ENCODE assay signal across 8 cellular contexts in the genomic region with DNA sequence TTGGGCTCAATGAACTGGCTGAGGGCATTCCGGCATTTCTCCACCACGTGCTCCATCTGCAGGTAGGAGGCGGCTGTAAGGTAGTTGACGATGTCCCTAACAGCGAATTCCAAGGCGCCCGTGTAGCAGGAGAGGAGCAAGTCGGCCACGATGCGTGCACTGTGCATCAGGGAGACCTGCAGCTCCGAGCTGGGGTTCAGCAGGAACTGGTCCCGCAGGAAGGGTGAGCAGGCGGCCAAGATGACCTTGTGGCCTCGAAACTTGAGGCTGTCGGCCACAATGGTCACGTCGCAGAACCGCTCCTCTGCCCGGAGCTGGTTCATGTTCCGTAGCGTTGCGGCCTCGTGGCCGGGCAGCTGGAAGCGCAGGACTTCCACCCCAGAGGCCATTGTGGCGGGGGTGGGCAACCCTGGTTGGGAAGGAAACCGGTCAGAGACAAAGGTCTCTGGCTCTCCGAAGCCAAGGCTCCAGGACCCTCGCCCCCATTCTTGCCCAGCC. TPM values are rescaled to one million over a fixed set of nuclear protein-coding genes. Genes with fewer than 3 reads are reported as not detected.
DNase-seq lines count a peak whose midpoint lies in the region; ATAC-seq and FAIRE-seq lines count a peak whose summit lies in the region.

No MANE protein-coding gene starts in this region.

- peaks cover 1% of the 10 kb centered on the region for H3K27me3 Mint-ChIP-seq in activated T-cell treated with anti-CD3 and anti-CD28 coated beads, Interleukin-2, amount 50 U/mL, for 72 hours (ENCODE audit: low read depth)

- H3K27ac Mint-ChIP-seq in activated T-cell treated with anti-CD3 and anti-CD28 coated beads, Interleukin-2, amount 50 U/mL, for 72 hours = no peak overlapping the region

- peak overlapping the region; percentile 68; the same call in 1 of the 2 replicates for H3K4me3 ChIP-seq in iPS-20b (ENCODE audit: low read length)
- H3K4me3 ChIP-seq in small intestine (ENCODE audit: low read depth in 1 of 2, low read length in 2 of 2) = no peak overlapping the region

- peak overlapping the region; percentile 74 to 78 for H3K4me3 Mint-ChIP-seq in activated T-cell treated with anti-CD3 and anti-CD28 coated beads, Interleukin-2, amount 50 U/mL, for 72 hours

- H3K36me3 Mint-ChIP-seq in activated T-cell treated with anti-CD3 and anti-CD28 coated beads, Interleukin-2, amount 50 U/mL, for 72 hours (ENCODE audit: insufficient read depth in 2 of 2) = peaks cover 0 to 1% of the 10 kb centered on the region in 2 donors

- FAIRE-seq in HTR-8/SVneo (lab: Jason Lieb, UNC) = peak; percentile 4
- FAIRE-seq in small intestine (lab: Jason Lieb, UNC) = no peak

- H3K9ac ChIP-seq in iPS-20b (ENCODE audit: low read depth, low read length) = peak overlapping the region; percentile 74; the same call in 1 of the 2 replicates

- H3K4me1 Mint-ChIP-seq in activated T-cell treated with anti-CD3 and anti-CD28 coated beads, Interleukin-2, amount 50 U/mL, for 72 hours (ENCODE audit: low read depth) = peaks cover 40% of the 10 kb centered on the region

- H3K9me3 Mint-ChIP-seq in activated T-cell treated with anti-CD3 and anti-CD28 coated beads, Interleukin-2, amount 50 U/mL, for 72 hours = no peaks in the 10 kb centered on the region

- H3K4me1 ChIP-seq in iPS-20b (ENCODE audit: insufficient read depth, low read length) (peaks cover 4% of the 10 kb centered on the region; the same call in 1 of the 2 replicates), small intestine (ENCODE audit: control insufficient read depth in 2 of 2, insufficient read depth in 1 of 2, low read depth in 1 of 2, low read length in 1 of 2) (peaks cover 0 to 3% of the 10 kb centered on the region in 2 donors)

- H3K27me3 ChIP-seq in iPS-20b (ENCODE audit: insufficient read depth, low read length) (no peaks in the 10 kb centered on the region), small intestine (ENCODE audit: control insufficient read depth in 2 of 2, insufficient read depth in 2 of 2, low read length in 2 of 2) (no peaks in the 10 kb centered on the region)

- H3K36me3 ChIP-seq in iPS-20b (ENCODE audit: insufficient read depth, low read depth, low read length) (peaks cover 13% of the 10 kb centered on the region), small intestine (ENCODE audit: control insufficient read depth in 2 of 2, insufficient read depth in 2 of 2, low read length in 2 of 2) (no peaks in the 10 kb centered on the region)

- no peaks in the 10 kb centered on the region for H3K9me3 ChIP-seq in iPS-20b (ENCODE audit: insufficient read depth, low read depth, low read length)
- no peaks in the 10 kb centered on the region for H3K9me3 ChIP-seq in small intestine (ENCODE audit: control insufficient read depth, low read depth)

- DNase-seq in HTR-8/SVneo (ENCODE audit: insufficient read length, low spot score) (no peak), small intestine (peak; percentile 30), NCI-H1436 (lab: John Stamatoyannopoulos, UW) (no peak), KG1 (lab: John Stamatoyannopoulos, UW) (no peak)
- DNase-seq in activated T-cell treated with anti-CD3 and anti-CD28 coated beads, Interleukin-2, amount 50 U/mL, for 72 hours = no peak

- ATAC-seq in activated T-cell treated with anti-CD3 and anti-CD28 coated beads, Interleukin-2, amount 50 U/mL, for 72 hours (replicated peaks in 1 of 2) = no peak
- ATAC-seq in GM18498 (IDR thresholded peaks at IDR 0.05; ENCODE audit: unreplicated experiment) (no peak), HG03280 (IDR thresholded peaks at IDR 0.05; ENCODE audit: unreplicated experiment) (no peak)

- H3K27ac ChIP-seq in iPS-20b (ENCODE audit: low read length) = no peak overlapping the region
- peak overlapping the region in 1 of 2 donors; percentile 48 for H3K27ac ChIP-seq in small intestine (ENCODE audit: low read depth in 1 of 2, low read length in 1 of 2)

- WGBS in small intestine, 3 donors = 22 to 41% (median 35%) methylated on average over 26 to 29 of the region's 29 CpGs

RNA-seq across cellular contexts. Expression of gene ZBTB12, which starts 0.9 kb away (rescaled TPM):
- total RNA-seq in activated T-cell treated with anti-CD3 and anti-CD28 coated beads, Interleukin-2, amount 50 U/mL, for 72 hours = 1 to 10 TPM in 1 of 2 donors, under 1 TPM in 1; 0.88 to 1.9 TPM
- 1 to 10 TPM; 1.6 to 8.6 (median 1.9) TPM for polyA plus RNA-seq in small intestine

RNA-seq across cellular contexts. Expression of gene EHMT2, which starts 3.5 kb away (rescaled TPM):
- total RNA-seq in activated T-cell treated with anti-CD3 and anti-CD28 coated beads, Interleukin-2, amount 50 U/mL, for 72 hours = 10 to 100 TPM; 49.2 to 64.7 TPM
- polyA plus RNA-seq in small intestine = 10 to 100 TPM; 27.8 to 42.4 (median 32.4) TPM

RNA-seq across cellular contexts. Expression of gene SLC44A4, which starts 22.2 kb away (rescaled TPM):
- under 1 TPM; 0.22 to 0.23 TPM for total RNA-seq in activated T-cell treated with anti-CD3 and anti-CD28 coated beads, Interleukin-2, amount 50 U/mL, for 72 hours
- 100 to 1,000 TPM in 2 of 3 donors, 10 to 100 TPM in 1; 82.3 to 132 (median 129) TPM for polyA plus RNA-seq in small intestine

RNA-seq across cellular contexts. Expression of gene C2, which starts 26.6 kb away (rescaled TPM):
- total RNA-seq in activated T-cell treated with anti-CD3 and anti-CD28 coated beads, Interleukin-2, amount 50 U/mL, for 72 hours = 1 to 10 TPM; 3.4 to 5.1 TPM
- 10 to 100 TPM in 2 of 3 donors, 1 to 10 TPM in 1; 7.4 to 58.7 (median 13.0) TPM for polyA plus RNA-seq in small intestine

RNA-seq across cellular contexts. Expression of gene NEU1, which starts 38.3 kb away (rescaled TPM):
- total RNA-seq in activated T-cell treated with anti-CD3 and anti-CD28 coated beads, Interleukin-2, amount 50 U/mL, for 72 hours = 10 to 100 TPM; 24.0 to 27.1 TPM
- 10 to 100 TPM; 24.8 to 38.3 (median 36.5) TPM for polyA plus RNA-seq in small intestine
